1 cellular context compared by ENCODE assay signal in the genomic region with DNA sequence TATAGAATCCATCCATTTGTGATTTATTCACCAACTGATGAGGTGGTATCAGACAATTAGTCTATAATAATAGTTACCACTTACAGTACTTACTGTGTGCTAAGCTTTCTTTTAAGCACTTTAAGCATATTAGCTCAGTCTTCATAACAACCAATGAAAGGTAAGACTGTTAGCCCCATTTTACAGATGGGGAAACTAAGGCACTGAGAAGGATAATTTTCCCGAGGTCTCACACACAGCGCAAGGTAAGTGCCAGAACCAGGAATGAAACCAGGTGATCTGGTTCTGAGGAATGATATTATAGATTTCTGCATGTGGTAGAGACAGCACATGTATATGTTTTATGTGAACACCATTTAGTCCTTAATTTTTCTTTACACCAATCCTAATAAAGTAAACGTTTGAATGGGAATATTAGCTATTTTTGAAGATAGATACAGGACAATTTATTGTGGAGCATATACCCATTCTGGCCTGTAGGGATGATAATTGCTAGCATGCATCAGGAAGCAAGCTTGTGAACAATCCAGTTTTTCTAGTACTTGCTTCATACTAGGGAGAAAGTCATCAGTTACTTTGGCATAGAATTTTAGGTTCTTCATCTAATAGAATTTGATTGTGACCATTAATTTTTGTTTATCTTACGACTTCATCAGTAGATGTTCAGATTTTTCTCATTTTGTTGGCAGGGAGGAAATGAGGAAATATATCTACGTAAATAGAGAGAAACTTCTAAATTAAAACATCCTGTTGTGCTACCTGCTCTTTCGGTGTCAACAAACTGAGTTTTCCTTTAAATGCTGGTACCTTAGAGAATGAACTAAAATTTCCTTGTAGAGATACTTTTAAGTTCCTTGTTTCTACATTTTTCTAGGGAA.
TF ChIP-seq lines count a peak whose summit lies in the region.

No MANE protein-coding gene starts in this region.

TF ChIP-seq in IMR-90, 13 proteins besides CTCF, POLR2A, EP300 and RAD21 (continued from another document):
- no peak for TF ChIP-seq MAFK (IDR thresholded peaks at IDR 0.05; ENCODE audit: low read depth, low read length)
- TF ChIP-seq CHD1 (IDR thresholded peaks at IDR 0.05; ENCODE audit: low read depth, low read length), result no peak
- TF ChIP-seq BHLHE40 (IDR thresholded peaks at IDR 0.05; ENCODE audit: low read depth, low read length), result no peak
- TF ChIP-seq CEBPB (IDR thresholded peaks at IDR 0.05; ENCODE audit: low read depth, low read length), result no peak
- TF ChIP-seq FOS (IDR thresholded peaks at IDR 0.05; ENCODE audit: low read depth, low read length), result no peak
- TF ChIP-seq NFE2L2 (IDR thresholded peaks at IDR 0.05; ENCODE audit: low read depth, low read length), result no peak
- TF ChIP-seq, protein P1, sequence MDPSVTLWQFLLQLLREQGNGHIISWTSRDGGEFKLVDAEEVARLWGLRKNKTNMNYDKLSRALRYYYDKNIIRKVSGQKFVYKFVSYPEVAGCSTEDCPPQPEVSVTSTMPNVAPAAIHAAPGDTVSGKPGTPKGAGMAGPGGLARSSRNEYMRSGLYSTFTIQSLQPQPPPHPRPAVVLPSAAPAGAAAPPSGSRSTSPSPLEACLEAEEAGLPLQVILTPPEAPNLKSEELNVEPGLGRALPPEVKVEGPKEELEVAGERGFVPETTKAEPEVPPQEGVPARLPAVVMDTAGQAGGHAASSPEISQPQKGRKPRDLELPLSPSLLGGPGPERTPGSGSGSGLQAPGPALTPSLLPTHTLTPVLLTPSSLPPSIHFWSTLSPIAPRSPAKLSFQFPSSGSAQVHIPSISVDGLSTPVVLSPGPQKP (IDR thresholded peaks at IDR 0.05; ENCODE audit: borderline replicate concordance, low read depth, low read length), result no peak
- TF ChIP-seq SMC3 (IDR thresholded peaks at IDR 0.05; ENCODE audit: low read depth, low read length), result no peak
